9 cellular contexts compared by ENCODE assay signal in the genomic region with DNA sequence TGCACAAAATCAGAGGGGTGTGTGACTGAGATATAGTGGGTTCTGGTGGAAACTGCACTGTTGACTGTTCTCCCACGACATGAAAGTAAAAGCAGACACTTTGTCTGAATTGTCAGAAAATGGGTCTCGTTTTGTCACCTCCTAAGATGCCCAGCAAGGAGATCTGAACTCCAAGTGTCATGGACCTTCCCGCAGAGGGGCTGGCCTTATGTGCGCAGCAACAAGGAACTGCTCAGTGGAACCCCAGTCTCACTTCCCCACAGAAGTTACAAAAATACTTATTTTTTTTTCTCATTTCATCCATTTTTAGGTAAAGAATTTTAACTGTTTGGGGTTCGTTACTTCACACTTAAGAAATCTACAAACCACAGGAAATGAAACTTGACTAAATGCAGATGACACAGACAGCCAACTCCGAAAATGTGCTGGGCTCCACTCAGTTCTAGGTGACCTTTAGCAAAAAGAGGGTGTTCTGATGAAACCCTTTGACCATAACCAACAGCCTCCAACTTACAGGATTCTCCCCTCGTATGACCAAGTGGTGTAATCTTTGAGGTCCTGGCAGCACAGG.
A peak's percentile ranks its signal among the peaks of the same experiment; 100 is the strongest.
DNase-seq lines count a peak whose midpoint lies in the region; ATAC-seq and TF ChIP-seq lines count a peak whose summit lies in the region.
"Had no signal": no experiment of that assay in that cellular context is flagged by ENCODE, and none has a peak within 500 bp of the region (broad histone marks: within the 10 kb centered on the region; RNA-seq: fewer than 3 reads in every experiment).

No MANE protein-coding gene starts in this region.

- WGBS in suprapubic skin = 82% methylated on average over 7 of the region's 7 CpGs

- no peak for TF ChIP-seq CTCF in suprapubic skin (IDR thresholded peaks at IDR 0.05)

- peak overlapping the region; percentile 94 for H3K27ac Mint-ChIP-seq in T-helper 2 cell treated with Interferon-gamma antibody and Interleukin-4, amounts not matched to agents 5 μg/mL and 100 μg/mL, for 36 hours

- TF ChIP-seq EP300 in suprapubic skin (IDR thresholded peaks at IDR 0.05) = no peak

- H3K4me1 Mint-ChIP-seq in T-helper 2 cell treated with Interferon-gamma antibody and Interleukin-4, amounts not matched to agents 5 μg/mL and 100 μg/mL, for 36 hours (ENCODE audit: low read depth) = peaks cover 62% of the 10 kb centered on the region

- peaks cover 1% of the 10 kb centered on the region for H3K4me1 ChIP-seq in suprapubic skin

- peak overlapping the region; percentile 73 for H3K4me3 Mint-ChIP-seq in T-helper 2 cell treated with Interferon-gamma antibody and Interleukin-4, amounts not matched to agents 5 μg/mL and 100 μg/mL, for 36 hours

- no peaks in the 10 kb centered on the region for H3K27me3 ChIP-seq in MG63
- H3K27me3 ChIP-seq in suprapubic skin = no peaks in the 10 kb centered on the region

- H3K9me3 ChIP-seq in MG63 (no peaks in the 10 kb centered on the region), suprapubic skin (no peaks in the 10 kb centered on the region)
- H3K9me3 ChIP-seq: thoracic aorta had no signal

- H3K27ac ChIP-seq in suprapubic skin = no peak overlapping the region
- H3K27ac ChIP-seq: thoracic aorta had no signal

- no peaks in the 10 kb centered on the region for H3K36me3 ChIP-seq in MG63
- no peaks in the 10 kb centered on the region for H3K36me3 ChIP-seq in suprapubic skin
- H3K36me3 ChIP-seq: thoracic aorta had no signal

- peaks cover 19% of the 10 kb centered on the region for H3K36me3 Mint-ChIP-seq in T-helper 2 cell treated with Interferon-gamma antibody and Interleukin-4, amounts not matched to agents 5 μg/mL and 100 μg/mL, for 36 hours (ENCODE audit: low read depth)

- peak; percentile 83 for ATAC-seq in HG03108 (IDR thresholded peaks at IDR 0.05; ENCODE audit: unreplicated experiment)
- ATAC-seq in left lobe of liver = peak; percentile 37

- peaks cover 3% of the 10 kb centered on the region for H3K27me3 Mint-ChIP-seq in T-helper 2 cell treated with Interferon-gamma antibody and Interleukin-4, amounts not matched to agents 5 μg/mL and 100 μg/mL, for 36 hours (ENCODE audit: low read depth)

- DNase-seq in activated CD4-positive, CD25-positive, alpha-beta regulatory T cell treated with anti-CD3 and anti-CD28 coated beads, Interleukin-2, amount 50 U/mL, for 16 hours (ENCODE audit: low read depth, low spot score) = peak; percentile 1
- no peak for DNase-seq in activated CD4-positive, CD25-positive, alpha-beta regulatory T cell (lab: John Stamatoyannopoulos, UW)
- DNase-seq in T-helper 2 cell treated with Interferon-gamma antibody and Interleukin-4, amounts not matched to agents 5 μg/mL and 100 μg/mL, for 36 hours (ENCODE audit: low spot score) = peak; percentile 74
- DNase-seq in left lobe of liver (ENCODE audit: low spot score) = no peak
- no peak for DNase-seq in MG63
- no peak for DNase-seq in NCI-H2227 treated with DMSO at 0.1 percent for 48 hours (lab: John Stamatoyannopoulos, UW)
- no peak for DNase-seq in suprapubic skin (ENCODE audit: low spot score in 2 of 2)

- H3K4me3 ChIP-seq in MG63 = no peak overlapping the region
- no peak overlapping the region for H3K4me3 ChIP-seq in suprapubic skin
- H3K4me3 ChIP-seq: thoracic aorta had no signal

- peaks cover 16% of the 10 kb centered on the region for H3K9me3 Mint-ChIP-seq in T-helper 2 cell treated with Interferon-gamma antibody and Interleukin-4, amounts not matched to agents 5 μg/mL and 100 μg/mL, for 36 hours

- TF ChIP-seq POLR2A in suprapubic skin (IDR thresholded peaks at IDR 0.05) = no peak

Comparison
In these comparisons a context has a peak if more than half of its experiments do, and no peak if none do; other contexts are left out.
1. DNase-seq: peak in activated CD4-positive, CD25-positive, alpha-beta regulatory T cell treated with anti-CD3 and anti-CD28 coated beads, Interleukin-2, amount 50 U/mL, for 16 hours (single experiment) and T-helper 2 cell treated with Interferon-gamma antibody and Interleukin-4, amounts not matched to agents 5 μg/mL and 100 μg/mL, for 36 hours (single experiment); none in activated CD4-positive, CD25-positive, alpha-beta regulatory T cell (0 of 4), left lobe of liver (single experiment), MG63 (single experiment), NCI-H2227 treated with DMSO at 0.1 percent for 48 hours (single experiment) and suprapubic skin (0 of 2).